In the genomic region with DNA sequence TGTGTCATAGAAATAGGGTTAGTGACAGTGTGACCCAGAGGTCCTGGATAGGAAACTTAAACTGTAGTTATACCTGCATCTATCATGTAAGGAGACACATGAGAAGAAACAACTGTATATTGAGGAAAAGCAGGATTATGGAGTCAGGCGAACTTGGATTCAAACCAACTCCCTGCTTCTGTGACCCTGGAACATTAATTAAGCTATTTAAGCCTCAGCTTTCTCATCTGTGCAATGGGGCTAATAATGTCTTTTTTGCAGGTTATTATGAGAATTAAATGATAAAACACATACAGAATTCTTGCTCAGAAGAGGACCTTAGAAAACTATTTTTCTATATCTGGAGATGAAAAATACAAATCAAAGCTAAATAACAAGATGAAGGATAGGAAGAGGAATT, we compare ENCODE assay signal across 1 cellular context.
TF ChIP-seq lines count a peak whose summit lies in the region.

No MANE protein-coding gene starts in this region.

TF ChIP-seq in K562, 482 proteins besides CTCF, POLR2A, EP300 and RAD21:
- TF ChIP-seq, protein P1, sequence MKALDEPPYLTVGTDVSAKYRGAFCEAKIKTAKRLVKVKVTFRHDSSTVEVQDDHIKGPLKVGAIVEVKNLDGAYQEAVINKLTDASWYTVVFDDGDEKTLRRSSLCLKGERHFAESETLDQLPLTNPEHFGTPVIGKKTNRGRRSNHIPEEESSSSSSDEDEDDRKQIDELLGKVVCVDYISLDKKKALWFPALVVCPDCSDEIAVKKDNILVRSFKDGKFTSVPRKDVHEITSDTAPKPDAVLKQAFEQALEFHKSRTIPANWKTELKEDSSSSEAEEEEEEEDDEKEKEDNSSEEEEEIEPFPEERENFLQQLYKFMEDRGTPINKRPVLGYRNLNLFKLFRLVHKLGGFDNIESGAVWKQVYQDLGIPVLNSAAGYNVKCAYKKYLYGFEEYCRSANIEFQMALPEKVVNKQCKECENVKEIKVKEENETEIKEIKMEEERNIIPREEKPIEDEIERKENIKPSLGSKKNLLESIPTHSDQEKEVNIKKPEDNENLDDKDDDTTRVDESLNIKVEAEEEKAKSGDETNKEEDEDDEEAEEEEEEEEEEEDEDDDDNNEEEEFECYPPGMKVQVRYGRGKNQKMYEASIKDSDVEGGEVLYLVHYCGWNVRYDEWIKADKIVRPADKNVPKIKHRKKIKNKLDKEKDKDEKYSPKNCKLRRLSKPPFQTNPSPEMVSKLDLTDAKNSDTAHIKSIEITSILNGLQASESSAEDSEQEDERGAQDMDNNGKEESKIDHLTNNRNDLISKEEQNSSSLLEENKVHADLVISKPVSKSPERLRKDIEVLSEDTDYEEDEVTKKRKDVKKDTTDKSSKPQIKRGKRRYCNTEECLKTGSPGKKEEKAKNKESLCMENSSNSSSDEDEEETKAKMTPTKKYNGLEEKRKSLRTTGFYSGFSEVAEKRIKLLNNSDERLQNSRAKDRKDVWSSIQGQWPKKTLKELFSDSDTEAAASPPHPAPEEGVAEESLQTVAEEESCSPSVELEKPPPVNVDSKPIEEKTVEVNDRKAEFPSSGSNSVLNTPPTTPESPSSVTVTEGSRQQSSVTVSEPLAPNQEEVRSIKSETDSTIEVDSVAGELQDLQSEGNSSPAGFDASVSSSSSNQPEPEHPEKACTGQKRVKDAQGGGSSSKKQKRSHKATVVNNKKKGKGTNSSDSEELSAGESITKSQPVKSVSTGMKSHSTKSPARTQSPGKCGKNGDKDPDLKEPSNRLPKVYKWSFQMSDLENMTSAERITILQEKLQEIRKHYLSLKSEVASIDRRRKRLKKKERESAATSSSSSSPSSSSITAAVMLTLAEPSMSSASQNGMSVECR (CRISPR knock-in tag; IDR thresholded peaks at IDR 0.05), result no peak
- peak; percentile 79 for TF ChIP-seq RBM25 (IDR thresholded peaks at IDR 0.05; ENCODE audit: low read depth, low read length, severe bottlenecking)
- TF ChIP-seq KAT8 (IDR thresholded peaks at IDR 0.05; ENCODE audit: low read depth), result no peak
